Comparison of ENCODE assay signal across 8 cellular contexts in the genomic region with DNA sequence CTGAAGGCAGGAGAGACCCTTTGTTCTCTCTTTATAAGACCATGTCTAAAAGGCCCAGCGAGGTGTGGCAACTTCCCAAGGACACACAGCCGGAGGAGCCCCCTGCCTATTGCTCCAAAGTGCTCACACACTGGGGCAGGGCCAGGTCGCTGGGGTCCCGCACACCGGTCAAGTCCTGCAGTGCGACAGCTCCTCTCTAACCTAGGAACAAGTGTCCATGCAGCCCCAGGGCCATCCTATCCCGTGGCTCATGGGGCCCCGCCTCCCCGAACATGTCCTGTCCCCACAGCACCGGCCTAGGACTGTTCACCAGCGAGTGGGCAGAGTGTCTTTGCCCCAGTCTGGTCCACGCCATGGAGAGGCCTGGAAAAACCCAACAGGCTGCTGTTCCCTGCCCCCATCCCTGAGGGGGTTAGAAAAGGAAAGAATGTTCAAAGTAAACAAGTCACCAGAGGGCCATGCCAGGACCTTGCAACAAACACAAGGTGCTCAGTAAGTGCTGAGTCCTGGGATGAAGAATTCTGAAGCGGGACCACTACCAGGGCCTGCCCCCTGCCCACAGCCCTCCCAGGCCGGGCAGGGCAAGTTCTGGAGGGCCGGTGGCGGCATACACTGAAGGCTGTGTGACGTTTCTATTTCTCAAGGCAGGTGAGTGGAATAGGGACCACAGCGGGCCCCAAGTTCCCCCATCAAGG. TPM values are rescaled to one million over a fixed set of nuclear protein-coding genes. Genes with fewer than 3 reads are reported as not detected.
DNase-seq lines count a peak whose midpoint lies in the region; ATAC-seq, FAIRE-seq and TF ChIP-seq lines count a peak whose summit lies in the region.

No MANE protein-coding gene starts in this region.

- TSS peak; percentile 57 for BruUV-seq in GM12878 (replicated peaks; lab: Mats Ljungman, UMichigan)

- H3K4me3 ChIP-seq in GM12878 = peak overlapping the region; percentile 80
- H3K4me3 ChIP-seq in stomach smooth muscle (ENCODE audit: low read length in 2 of 2) = peak overlapping the region; percentile 57 to 86

- peak overlapping the region; percentile 95 for H3K4me2 ChIP-seq in GM12878 (ENCODE audit: control insufficient read depth, insufficient read depth)

- H3K9me3 ChIP-seq in GM12878 (replicated peaks; ENCODE audit: control insufficient read depth, insufficient read depth, low read length) (no peaks in the 10 kb centered on the region), stomach smooth muscle (ENCODE audit: control insufficient read depth in 2 of 2, low read length in 2 of 2) (no peaks in the 10 kb centered on the region)

- FAIRE-seq in GM12878 (lab: Jason Lieb, UNC) = no peak

- peaks cover 20% of the 10 kb centered on the region for H3K36me3 Mint-ChIP-seq in activated naive CD4-positive, alpha-beta T cell treated with anti-CD3 and anti-CD28 coated beads for 36 hours (ENCODE audit: low read depth)

- H3K27ac ChIP-seq in GM12878 (ENCODE audit: control insufficient read depth, insufficient read depth) = peak overlapping the region; percentile 35; the same call in 1 of the 2 replicates
- H3K27ac ChIP-seq in stomach smooth muscle (ENCODE audit: low read length) = peak overlapping the region; percentile 98

- RAD21 ChIA-PET in GM12878 (lab: Charles Lee; ENCODE audit: unreplicated experiment) = interaction anchor here (0.6 to 1.6 kb wide), 6 partner anchors 24 to 181 kb away, joined by 4 to 9 read pairs (median 6); no protein-coding TSS in a partner anchor

- no peaks in the 10 kb centered on the region for H3K27me3 Mint-ChIP-seq in activated naive CD4-positive, alpha-beta T cell treated with anti-CD3 and anti-CD28 coated beads for 36 hours (ENCODE audit: low read depth)

- TF ChIP-seq RAD21 in GM12878 (IDR thresholded peaks at IDR 0.05; ENCODE audit: insufficient read depth, low read depth, low read length) = no peak

- TF ChIP-seq CTCF in GM12878 (IDR thresholded peaks at IDR 0.05 in 2 of 3, conservative IDR thresholded peaks at IDR 0.05 in 1 of 3; ENCODE audit: control insufficient read depth in 2 of 3, extremely low read depth in 1 of 3, insufficient read depth in 1 of 3, low read depth in 3 of 3, low read length in 3 of 3) = no peak

- CTCF ChIA-PET in activated naive CD4-positive, alpha-beta T cell treated with anti-CD3 and anti-CD28 coated beads for 36 hours (lab: Charles Lee) = interaction anchor here (0.9 to 1.2 kb wide), 3 partner anchors 13 to 130 kb away, joined by 3 to 6 read pairs (median 3); no protein-coding TSS in a partner anchor
- CTCF ChIA-PET in GM12878 (lab: Yijun Ruan, JAX) = interaction anchor here (1.5 kb wide), 1 partner anchor 130 kb away, joined by 4 read pairs; no protein-coding TSS in a partner anchor

- H3K36me3 ChIP-seq in GM12878 (ENCODE audit: control insufficient read depth in 2 of 2, insufficient read depth in 2 of 2, low read length in 1 of 2) (no peaks in the 10 kb centered on the region), stomach smooth muscle (ENCODE audit: control insufficient read depth in 2 of 2, insufficient read depth in 2 of 2, low read length in 2 of 2) (peaks cover 0 to 1% of the 10 kb centered on the region in 2 donors)

- peak overlapping the region; percentile 46 for H3K9ac ChIP-seq in GM12878 (ENCODE audit: control insufficient read depth, insufficient read depth, low read length)
- peak overlapping the region; percentile 78 to 91 for H3K9ac ChIP-seq in stomach smooth muscle (ENCODE audit: low read length in 2 of 2)

- H2AFZ ChIP-seq in GM12878 (ENCODE audit: control insufficient read depth, low read depth, low read length) = peak overlapping the region; percentile 25

- peaks cover 12% of the 10 kb centered on the region for H3K79me2 ChIP-seq in GM12878 (ENCODE audit: control insufficient read depth, insufficient read depth, low read length)

- H3K27me3 ChIP-seq in GM12878 (replicated peaks in 1 of 2; ENCODE audit: control insufficient read depth in 2 of 2, insufficient read depth in 2 of 2, low read length in 1 of 2) (no peaks in the 10 kb centered on the region; a peak in 1 of 4 replicates), stomach smooth muscle (ENCODE audit: control insufficient read depth in 1 of 2, insufficient read depth in 2 of 2, low read length in 2 of 2) (no peaks in the 10 kb centered on the region)

- H3K4me1 ChIP-seq in GM12878 (ENCODE audit: control insufficient read depth, insufficient read depth, low read length) = peaks cover 27% of the 10 kb centered on the region
- H3K4me1 ChIP-seq in stomach smooth muscle (ENCODE audit: control insufficient read depth, insufficient read depth, low read length) = peaks cover 74% of the 10 kb centered on the region

- no peak for TF ChIP-seq POLR2A in GM12878 (IDR thresholded peaks at IDR 0.05; ENCODE audit: low read depth, low read length)

- POLR2A ChIA-PET in GM12878 (lab: Charles Lee) = interaction anchor here (0.6 to 1.8 kb wide), 6 partner anchors 13 to 307 kb away, joined by 3 to 8 read pairs (median 4); partner anchors contain the start of gene CARD19

- intact Hi-C loops in activated naive CD4-positive, alpha-beta T cell treated with anti-CD3 and anti-CD28 coated beads for 36 hours (cut with micrococcal nuclease) = loop anchor here (5.0 kb wide), 1 partner anchor 1034 kb away; no protein-coding TSS in a partner anchor
- intact Hi-C loops in GM12878 (cut with micrococcal nuclease; ENCODE audit: unreplicated experiment) = no loop called here

- H3K27ac Mint-ChIP-seq in activated naive CD4-positive, alpha-beta T cell treated with anti-CD3 and anti-CD28 coated beads for 36 hours = peak overlapping the region; percentile 91

- in situ Hi-C loops in GM12878 (cut with MboI) = no loop called here

- SMC1A ChIA-PET in GM12878 (lab: Charles Lee; ENCODE audit: uncharacterized antibody, unreplicated experiment) = interaction anchor here (0.8 kb wide), 1 partner anchor 24 kb away, joined by 3 read pairs; no protein-coding TSS in a partner anchor

- WGBS in GM12878 (ENCODE audit: insufficient coverage, insufficient replicate concordance, low lambda C conversion rate, missing lambda C conversion rate) = 12% methylated on average over 18 of the region's 18 CpGs

- H3K4me3 Mint-ChIP-seq in activated naive CD4-positive, alpha-beta T cell treated with anti-CD3 and anti-CD28 coated beads for 36 hours = peak overlapping the region; percentile 94

- DNase-seq in activated naive CD4-positive, alpha-beta T cell treated with anti-CD3 and anti-CD28 coated beads for 36 hours = no peak
- DNase-seq in activated naive CD4-positive, alpha-beta T cell treated with anti-CD3 and anti-CD28 coated beads, Interleukin-2, amount 50 U/mL, for 16 hours = no peak
- DNase-seq in GM12878 (ENCODE audit: low read depth, low spot score) (no peak), kidney tubule cell (ENCODE audit: low spot score) (peak; percentile 47), SHP77 treated with DMSO at 0.1 percent for 48 hours (lab: John Stamatoyannopoulos, UW) (no peak)

- H3K9me3 Mint-ChIP-seq in activated naive CD4-positive, alpha-beta T cell treated with anti-CD3 and anti-CD28 coated beads for 36 hours = no peaks in the 10 kb centered on the region

- peak in 1 of 2 experiments; percentile 51; a peak in 1 of 4 replicates for TF ChIP-seq EP300 in GM12878 (IDR thresholded peaks at IDR 0.05; ENCODE audit: borderline replicate concordance in 1 of 2, control insufficient read depth in 1 of 2, low read depth in 2 of 2, low read length in 2 of 2)

- H3K4me1 Mint-ChIP-seq in activated naive CD4-positive, alpha-beta T cell treated with anti-CD3 and anti-CD28 coated beads for 36 hours (ENCODE audit: low read depth) = peaks cover 70% of the 10 kb centered on the region

- no peaks in the 10 kb centered on the region for H4K20me1 ChIP-seq in GM12878 (ENCODE audit: control insufficient read depth, insufficient read depth)

- ATAC-seq in GM12878 (peak; percentile 1; the same call in 1 of the 3 replicates), GM21737 (IDR thresholded peaks at IDR 0.05; ENCODE audit: unreplicated experiment) (no peak), GM21360 (IDR thresholded peaks at IDR 0.05; ENCODE audit: unreplicated experiment) (no peak)

RNA-seq across cellular contexts. Expression of gene NINJ1, which starts 1.0 kb away (rescaled TPM):
- total RNA-seq in activated naive CD4-positive, alpha-beta T cell treated with anti-CD3 and anti-CD28 coated beads for 36 hours = 10 to 100 TPM; 93.9 to 96.9 TPM
- 38.5 and 41.6 TPM in 2 replicates for total RNA-seq in GM12878 (2013; cell fraction: nucleolus; rRNA removed)
- total RNA-seq in GM12878 (2014; rRNA removed) (18.6 and 23.0 TPM in 2 replicates), GM12878 (2014; rRNA removed; fragmentation: Illumina TruSeq; extraction: Trizol) (8.0 TPM in 2 replicates), GM12878 (2021) (15.1 and 16.6 TPM in 2 replicates)
- polyA plus RNA-seq in GM12878 (2011; ENCODE audit: low read depth) = 13.3 TPM
- polyA plus RNA-seq in GM12878 (2011; rRNA removed) (12.7 and 33.5 TPM in 2 replicates), GM12878 (2014; fragmentation: Illumina TruSeq; extraction: Trizol) (2.5 and 8.7 TPM in 2 replicates), GM12878 (2014; fragmentation: Nextera tagmentation; extraction: Ambion mirVana) (1 to 10 TPM in 1 of 2 experiments, under 1 TPM in 1; 0.64 to 2.5 TPM), GM12878 (2014; rRNA removed) (23.7 and 27.5 TPM in 2 replicates), GM12878 (2016; fragmentation: Nextera tagmentation; extraction: Ambion mirVana) (10 to 100 TPM; 19.1 to 19.3 TPM)
- 55.7 and 66.8 TPM in 2 replicates for polyA plus RNA-seq in GM12878 (2011; cell fraction: cytosol; rRNA removed)
- polyA plus RNA-seq in GM12878 (2011; cell fraction: nucleus; rRNA removed) = 48.8 and 50.5 TPM in 2 replicates
- 25.3 and 27.1 TPM in 2 replicates for polyA plus RNA-seq in GM12878 (2012)
- 21.6 and 36.2 TPM in 2 replicates for polyA minus RNA-seq in GM12878 (2011; rRNA and poly(A)+ RNA removed)
- 14.6 and 15.7 TPM in 2 replicates for polyA minus RNA-seq in GM12878 (2011; cell fraction: cytosol; rRNA and poly(A)+ RNA removed)
- polyA minus RNA-seq in GM12878 (2011; cell fraction: nucleus; rRNA and poly(A)+ RNA removed) = 8.0 and 14.3 TPM in 2 replicates

RNA-seq across cellular contexts. Expression of gene CARD19, which starts 37.1 kb away (rescaled TPM):
- 10 to 100 TPM; 51.4 to 52.0 TPM for total RNA-seq in activated naive CD4-positive, alpha-beta T cell treated with anti-CD3 and anti-CD28 coated beads for 36 hours
- 9.7 and 10.4 TPM in 2 replicates for total RNA-seq in GM12878 (2013; cell fraction: nucleolus; rRNA removed)
- 40.8 and 41.6 TPM in 2 replicates for total RNA-seq in GM12878 (2014; rRNA removed)
- 12.0 and 13.3 TPM in 2 replicates for total RNA-seq in GM12878 (2014; rRNA removed; fragmentation: Illumina TruSeq; extraction: Trizol)
- 21.6 and 21.8 TPM in 2 replicates for total RNA-seq in GM12878 (2021)
- 4.0 TPM for polyA plus RNA-seq in GM12878 (2011; ENCODE audit: low read depth)
- polyA plus RNA-seq in GM12878 (2011; rRNA removed) = 8.6 and 18.3 TPM in 2 replicates
- 34.4 and 49.8 TPM in 2 replicates for polyA plus RNA-seq in GM12878 (2011; cell fraction: cytosol; rRNA removed)
- polyA plus RNA-seq in GM12878 (2011; cell fraction: nucleus; rRNA removed) = 47.7 and 53.9 TPM in 2 replicates
- polyA plus RNA-seq in GM12878 (2012) = 11.9 and 12.2 TPM in 2 replicates
- 0.49 and 6.3 TPM in 2 replicates for polyA plus RNA-seq in GM12878 (2014; fragmentation: Illumina TruSeq; extraction: Trizol)
- 1 to 10 TPM in 1 of 2 experiments, under 1 TPM in 1; 0.61 to 3.3 TPM for polyA plus RNA-seq in GM12878 (2014; fragmentation: Nextera tagmentation; extraction: Ambion mirVana)
- 38.8 and 44.1 TPM in 2 replicates for polyA plus RNA-seq in GM12878 (2014; rRNA removed)
- 10 to 100 TPM; 23.3 to 27.7 TPM for polyA plus RNA-seq in GM12878 (2016; fragmentation: Nextera tagmentation; extraction: Ambion mirVana)
- polyA minus RNA-seq in GM12878 (2011; rRNA and poly(A)+ RNA removed) = 7.7 and 10.7 TPM in 2 replicates
- 6.0 and 6.9 TPM in 2 replicates for polyA minus RNA-seq in GM12878 (2011; cell fraction: cytosol; rRNA and poly(A)+ RNA removed)
- 6.8 and 12.7 TPM in 2 replicates for polyA minus RNA-seq in GM12878 (2011; cell fraction: nucleus; rRNA and poly(A)+ RNA removed)

RNA-seq across cellular contexts. Expression of gene WNK2, which starts 50.8 kb away (rescaled TPM):
- 1 to 10 TPM; 5.2 to 5.8 TPM for total RNA-seq in activated naive CD4-positive, alpha-beta T cell treated with anti-CD3 and anti-CD28 coated beads for 36 hours
- total RNA-seq in GM12878 (2013; cell fraction: nucleolus; rRNA removed) = not detected in 2 replicates
- total RNA-seq in GM12878 (2014; rRNA removed) (not detected in 2 replicates), GM12878 (2014; rRNA removed; fragmentation: Illumina TruSeq; extraction: Trizol) (not detected in 2 replicates), GM12878 (2021) (0.08 and 0.15 TPM in 2 replicates)
- polyA plus RNA-seq in GM12878 (2011; ENCODE audit: low read depth) = not detected
- polyA plus RNA-seq in GM12878 (2011; rRNA removed) (not detected in 2 replicates), GM12878 (2014; fragmentation: Illumina TruSeq; extraction: Trizol) (not detected in 2 replicates), GM12878 (2014; fragmentation: Nextera tagmentation; extraction: Ambion mirVana) (not detected), GM12878 (2014; rRNA removed) (not detected in 2 replicates), GM12878 (2016; fragmentation: Nextera tagmentation; extraction: Ambion mirVana) (not detected)
- 0.01 TPM in 1 of 2 replicates, not detected in the other for polyA plus RNA-seq in GM12878 (2011; cell fraction: cytosol; rRNA removed)
- polyA plus RNA-seq in GM12878 (2011; cell fraction: nucleus; rRNA removed) = not detected in 2 replicates
- not detected in 2 replicates for polyA plus RNA-seq in GM12878 (2012)
- polyA minus RNA-seq in GM12878 (2011; rRNA and poly(A)+ RNA removed) = not detected in 2 replicates
- not detected in 2 replicates for polyA minus RNA-seq in GM12878 (2011; cell fraction: cytosol; rRNA and poly(A)+ RNA removed)
- polyA minus RNA-seq in GM12878 (2011; cell fraction: nucleus; rRNA and poly(A)+ RNA removed) = not detected in 2 replicates

Comparison
In these comparisons a context has a peak if more than half of its experiments do, and no peak if none do; other contexts are left out.
1. RNA of gene WNK2, which starts 50.8 kb away (total RNA-seq): 5.2 to 5.8 TPM in activated naive CD4-positive, alpha-beta T cell treated with anti-CD3 and anti-CD28 coated beads for 36 hours; 0.08 to 0.15 TPM in GM12878; every median in the first group is over 4 times any median in the second.